In the genomic region with DNA sequence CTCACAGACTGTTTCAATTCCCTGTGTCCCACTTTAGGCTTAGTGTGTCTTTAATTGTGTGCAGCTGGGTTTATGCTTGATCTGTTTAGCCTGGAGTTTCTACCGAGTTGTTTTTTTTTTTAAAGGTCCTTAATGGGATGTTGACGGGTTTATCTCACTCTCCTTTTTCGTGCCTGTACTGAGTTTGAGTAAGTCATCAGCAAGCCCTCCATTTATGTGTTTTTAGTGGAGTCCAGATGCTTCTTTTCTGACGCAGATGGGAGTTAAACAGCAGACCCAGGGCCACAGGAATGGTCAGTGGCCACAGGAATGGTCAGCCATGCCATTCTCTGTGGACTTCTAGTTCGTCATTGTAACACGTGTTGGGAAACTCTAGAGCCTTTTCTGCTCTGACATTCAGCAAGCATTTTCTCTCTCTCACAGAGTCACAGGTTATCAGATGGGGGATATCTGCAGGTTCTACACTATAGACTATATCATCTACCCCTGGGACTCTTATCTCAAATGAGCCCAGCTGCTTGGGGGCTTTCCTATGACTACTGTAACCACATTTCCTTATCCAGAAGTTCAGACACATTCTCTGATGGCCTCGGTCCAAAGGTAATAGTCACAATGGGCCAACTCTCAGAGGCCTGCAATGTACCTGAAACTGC, we compare ENCODE assay signal across 10 cellular contexts.
A peak's percentile ranks its signal among the peaks of the same experiment; 100 is the strongest.
DNase-seq lines count a peak whose midpoint lies in the region; FAIRE-seq and TF ChIP-seq lines count a peak whose summit lies in the region.
"Had no signal": no experiment of that assay in that cellular context is flagged by ENCODE, and none has a peak within 500 bp of the region (broad histone marks: within the 10 kb centered on the region; RNA-seq: fewer than 3 reads in every experiment).

No MANE protein-coding gene starts in this region.

- no peak overlapping the region for H3K4me3 ChIP-seq in BLaER1

- peaks cover 16% of the 10 kb centered on the region for H3K9me3 ChIP-seq in BLaER1

- peak overlapping the region; percentile 30 for H3K4me2 ChIP-seq in BLaER1

- FAIRE-seq in endometrium (lab: Jason Lieb, UNC) (peak; percentile 93), frontal cortex (lab: Jason Lieb, UNC) (no peak)

- H3K9ac ChIP-seq in BLaER1, result no peak overlapping the region

- H3K27me3 ChIP-seq in BLaER1, result no peaks in the 10 kb centered on the region

- H3K4me1 ChIP-seq in BLaER1, result peaks cover 23% of the 10 kb centered on the region

- H3K4me1 Mint-ChIP-seq in nephron progenitor cell, result peaks cover 10% of the 10 kb centered on the region

- peaks cover 20% of the 10 kb centered on the region for H3K9me3 Mint-ChIP-seq in nephron progenitor cell

- no peak overlapping the region for H3K4me3 Mint-ChIP-seq in nephron progenitor cell
- H3K4me3 Mint-ChIP-seq: brain had no signal

- peak overlapping the region; percentile 57 for H3K27ac Mint-ChIP-seq in nephron progenitor cell

- H3K27me3 Mint-ChIP-seq in nephron progenitor cell (ENCODE audit: low read depth, poor library complexity), result peaks cover 13% of the 10 kb centered on the region

- H3K36me3 Mint-ChIP-seq in nephron progenitor cell (ENCODE audit: low read depth), result peaks cover 7% of the 10 kb centered on the region

- DNase-seq in NCI-H82 (lab: John Stamatoyannopoulos, UW) (peak; percentile 49), nephron progenitor cell (no peak), frontal cortex (ENCODE audit: low spot score in 2 of 2) (no peak), NCI-H2029 (lab: John Stamatoyannopoulos, UW) (no peak), NCI-H128 (lab: John Stamatoyannopoulos, UW; ENCODE audit: unreplicated experiment) (no peak)
- no peak for DNase-seq in stimulated activated CD4-positive, alpha-beta T cell treated with anti-CD3 and anti-CD28 coated beads, Interleukin-12 subunit alpha, Interleukin-12 subunit beta, amount 100 ng/mL, for 4 hours
- DNase-seq: DMS153 had no signal

- no peak for TF ChIP-seq CTCF in nephron progenitor cell (IDR thresholded peaks at IDR 0.05)

- no peaks in the 10 kb centered on the region for H4K20me1 ChIP-seq in BLaER1

- no peaks in the 10 kb centered on the region for H3K36me3 ChIP-seq in BLaER1

- no peak overlapping the region for H3K27ac ChIP-seq in BLaER1
